In the genomic region with DNA sequence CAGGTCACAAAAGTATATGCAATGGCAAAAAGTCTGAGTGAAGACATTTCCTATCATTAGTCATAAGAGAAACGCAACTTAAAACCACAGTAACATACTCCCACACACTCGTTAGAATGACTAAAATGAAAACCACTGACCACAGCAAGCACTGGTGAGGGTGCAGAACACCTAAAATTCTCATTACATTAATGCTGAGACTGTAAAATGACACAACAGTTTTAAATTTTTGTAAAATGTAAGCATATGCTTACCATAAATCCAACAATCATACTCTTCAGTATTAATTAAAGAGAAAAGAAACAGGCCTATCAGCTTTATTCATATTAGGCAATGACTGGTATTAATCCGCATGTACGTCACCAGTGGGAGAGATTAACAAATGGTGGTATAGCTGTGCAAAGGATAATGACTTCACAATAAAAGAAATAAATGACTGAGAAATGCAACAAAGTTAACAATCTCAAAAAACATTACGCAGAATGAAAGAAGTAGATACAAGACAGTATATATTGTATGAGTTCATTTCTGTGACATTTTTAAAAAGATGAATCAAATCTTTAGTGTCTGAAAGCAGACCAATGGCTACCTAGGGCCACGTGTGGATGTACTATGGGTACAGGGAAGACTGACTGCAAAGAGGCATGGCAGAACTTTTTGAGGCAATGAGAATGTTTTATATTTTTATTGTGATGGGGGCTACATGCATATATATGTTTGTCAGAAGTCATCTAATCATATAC, we compare ENCODE assay signal across 10 cellular contexts.
DNase-seq lines count a peak whose midpoint lies in the region; ATAC-seq and TF ChIP-seq lines count a peak whose summit lies in the region.
"Had no signal": no experiment of that assay in that cellular context is flagged by ENCODE, and none has a peak within 500 bp of the region (broad histone marks: within the 10 kb centered on the region; RNA-seq: fewer than 3 reads in every experiment).

No MANE protein-coding gene starts in this region.

- intact Hi-C loops in activated T-helper 2 cell treated with anti-CD3 and anti-CD28 coated beads, Interferon-gamma antibody, Interleukin-2, Interleukin-4, amounts not matched to agents 10 μg/mL and 5 μg/mL and 100 μg/mL, durations not matched to agents 14 hours and 24 hours and 36 hours (cut with micrococcal nuclease) = loop anchor here (1.0 to 10.0 kb wide), 6 partner anchors 8 to 723 kb away; a partner anchor contains a TSS

- peak overlapping the region; percentile 53 for H3K4me2 ChIP-seq in osteoblast (ENCODE audit: insufficient read depth, low read length)

- TF ChIP-seq CTCF in GM10248 (IDR thresholded peaks at IDR 0.05; ENCODE audit: control extremely low read depth, extremely low read depth, low read depth, missing control alignments) (no peak), osteoblast (IDR thresholded peaks at IDR 0.05; ENCODE audit: extremely low read depth, low read depth, low read length) (no peak)

- H4K20me1 ChIP-seq in osteoblast (ENCODE audit: insufficient read depth, low read length) = no peaks in the 10 kb centered on the region

- H3K4me1 Mint-ChIP-seq in activated T-helper 2 cell treated with anti-CD3 and anti-CD28 coated beads, Interferon-gamma antibody, Interleukin-2, Interleukin-4, amounts not matched to agents 10 μg/mL and 5 μg/mL and 100 μg/mL, durations not matched to agents 14 hours and 24 hours and 36 hours (ENCODE audit: low read depth) = peaks cover 48% of the 10 kb centered on the region
- H3K4me1 Mint-ChIP-seq: neural crest cell had no signal

- DNase-seq in GM10248 (ENCODE audit: extremely low spot score) (peak; percentile 48), HPDE6-E6E7 (ENCODE audit: extremely low spot score) (peak; percentile 13), osteoblast (ENCODE audit: insufficient read length, low spot score, missing footprints) (no peak), DMS53 (lab: John Stamatoyannopoulos, UW) (no peak), C1 segment of cervical spinal cord (lab: John Stamatoyannopoulos, UW) (no peak), occipital lobe (lab: John Stamatoyannopoulos, UW) (no peak)
- DNase-seq in activated T-helper 2 cell treated with anti-CD3 and anti-CD28 coated beads, Interferon-gamma antibody, Interleukin-2, Interleukin-4, amounts not matched to agents 10 μg/mL and 5 μg/mL and 100 μg/mL, durations not matched to agents 14 hours and 24 hours and 36 hours (ENCODE audit: low spot score) = no peak

- no peak overlapping the region for H2AFZ ChIP-seq in osteoblast (ENCODE audit: low read length)

- H3K9me3 ChIP-seq in osteoblast (ENCODE audit: low read depth, low read length) = no peaks in the 10 kb centered on the region

- H3K27me3 Mint-ChIP-seq in activated T-helper 2 cell treated with anti-CD3 and anti-CD28 coated beads, Interferon-gamma antibody, Interleukin-2, Interleukin-4, amounts not matched to agents 10 μg/mL and 5 μg/mL and 100 μg/mL, durations not matched to agents 14 hours and 24 hours and 36 hours (ENCODE audit: low read depth) = no peaks in the 10 kb centered on the region

- ATAC-seq in GM21526 (IDR thresholded peaks at IDR 0.05; ENCODE audit: low FRiP score, unreplicated experiment) = peak; percentile 95

- peaks cover under 1% of the 10 kb centered on the region for H3K36me3 ChIP-seq in osteoblast (ENCODE audit: insufficient read depth, low read length)

- H3K27ac Mint-ChIP-seq in activated T-helper 2 cell treated with anti-CD3 and anti-CD28 coated beads, Interferon-gamma antibody, Interleukin-2, Interleukin-4, amounts not matched to agents 10 μg/mL and 5 μg/mL and 100 μg/mL, durations not matched to agents 14 hours and 24 hours and 36 hours = peak overlapping the region; percentile 86

- CTCF ChIA-PET in GM10248 (lab: Yijun Ruan, JAX) = interaction anchor here (1.5 kb wide), 1 partner anchor 151 kb away, joined by 4 read pairs; no protein-coding TSS in a partner anchor

- H3K27ac ChIP-seq in osteoblast (ENCODE audit: low read depth, low read length) = peak overlapping the region; percentile 88
- H3K27ac ChIP-seq: SK-N-MC had no signal

- peaks cover 45% of the 10 kb centered on the region for H3K36me3 Mint-ChIP-seq in activated T-helper 2 cell treated with anti-CD3 and anti-CD28 coated beads, Interferon-gamma antibody, Interleukin-2, Interleukin-4, amounts not matched to agents 10 μg/mL and 5 μg/mL and 100 μg/mL, durations not matched to agents 14 hours and 24 hours and 36 hours (ENCODE audit: low read depth)

- no peak overlapping the region for H3K4me3 ChIP-seq in osteoblast (ENCODE audit: insufficient read depth, low read length)
- H3K4me3 ChIP-seq: SK-N-MC had no signal

- H3K27me3 ChIP-seq in osteoblast (ENCODE audit: insufficient read depth, low read length) = no peaks in the 10 kb centered on the region

- H3K4me1 ChIP-seq in osteoblast (ENCODE audit: insufficient read depth, low read length) = peaks cover 28% of the 10 kb centered on the region

- peak overlapping the region; percentile 57 for H3K4me3 Mint-ChIP-seq in activated T-helper 2 cell treated with anti-CD3 and anti-CD28 coated beads, Interferon-gamma antibody, Interleukin-2, Interleukin-4, amounts not matched to agents 10 μg/mL and 5 μg/mL and 100 μg/mL, durations not matched to agents 14 hours and 24 hours and 36 hours (ENCODE audit: low read depth)
- H3K4me3 Mint-ChIP-seq: neural crest cell had no signal

- no peaks in the 10 kb centered on the region for H3K79me2 ChIP-seq in osteoblast (ENCODE audit: insufficient read depth, low read length)

- H3K9me3 Mint-ChIP-seq in activated T-helper 2 cell treated with anti-CD3 and anti-CD28 coated beads, Interferon-gamma antibody, Interleukin-2, Interleukin-4, amounts not matched to agents 10 μg/mL and 5 μg/mL and 100 μg/mL, durations not matched to agents 14 hours and 24 hours and 36 hours = peaks cover 13% of the 10 kb centered on the region
- H3K9me3 Mint-ChIP-seq: neural crest cell had no signal

- POLR2A ChIA-PET in GM10248 (lab: Yijun Ruan, JAX) = no interaction called here

Comparison
In these comparisons a context has a peak if more than half of its experiments do, and no peak if none do; other contexts are left out.
1. DNase-seq: peak in GM10248 (single experiment) and HPDE6-E6E7 (single experiment); none in activated T-helper 2 cell treated with anti-CD3 and anti-CD28 coated beads, Interferon-gamma antibody, Interleukin-2, Interleukin-4, amounts not matched to agents 10 μg/mL and 5 μg/mL and 100 μg/mL, durations not matched to agents 14 hours and 24 hours and 36 hours (single experiment), osteoblast (single experiment), DMS53 (single experiment), C1 segment of cervical spinal cord (0 of 14) and occipital lobe (single experiment).